Comparison of ENCODE assay signal across 8 cellular contexts in the genomic region with DNA sequence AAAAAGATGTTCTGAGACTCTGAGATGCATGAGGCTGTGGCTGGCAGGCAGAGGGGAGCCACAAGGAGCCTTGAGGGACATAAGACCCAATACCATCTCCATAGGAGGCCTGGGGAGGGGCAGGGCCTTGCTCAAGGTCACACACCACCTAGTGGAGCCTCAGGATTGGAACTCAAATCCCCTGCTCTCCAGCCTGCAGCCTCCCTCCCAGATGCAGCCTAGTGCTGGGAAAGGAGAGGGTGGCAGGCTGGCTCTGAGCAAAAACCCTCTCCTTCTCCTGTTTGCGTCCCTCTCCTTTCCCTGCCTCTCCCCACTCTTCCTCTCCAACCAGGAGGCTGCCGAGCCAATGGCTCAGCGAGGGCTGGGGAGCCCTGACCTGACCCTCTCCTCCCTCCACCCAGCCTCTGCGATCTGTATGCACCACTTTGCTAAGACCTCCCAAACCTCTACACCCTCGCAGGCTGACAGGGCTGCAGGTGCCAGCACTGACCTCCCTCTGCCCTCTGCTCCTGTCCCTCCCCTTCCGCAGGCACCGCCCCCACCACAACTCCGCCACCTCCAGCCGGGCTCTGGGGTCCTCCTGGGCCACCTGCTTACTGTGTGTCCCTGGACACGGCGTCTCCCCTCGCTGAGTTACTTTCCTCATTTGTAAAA. TPM values are rescaled to one million over a fixed set of nuclear protein-coding genes. Genes with fewer than 3 reads are reported as not detected.
DNase-seq lines count a peak whose midpoint lies in the region; ATAC-seq and TF ChIP-seq lines count a peak whose summit lies in the region.
"Had no signal": no experiment of that assay in that cellular context is flagged by ENCODE, and none has a peak within 500 bp of the region (broad histone marks: within the 10 kb centered on the region; RNA-seq: fewer than 3 reads in every experiment).

No MANE protein-coding gene starts in this region.

- H3K27ac Mint-ChIP-seq in HFFc6, result no peak overlapping the region

- H3K36me3 ChIP-seq in muscle layer of duodenum (ENCODE audit: control insufficient read depth in 1 of 2, insufficient read depth in 2 of 2, low read length in 2 of 2), result no peaks in the 10 kb centered on the region

- no peak for ATAC-seq in GM19035 (IDR thresholded peaks at IDR 0.05; ENCODE audit: unreplicated experiment)

- peaks cover 44% of the 10 kb centered on the region for H3K27me3 Mint-ChIP-seq in HFFc6 (ENCODE audit: insufficient read depth)

- H3K9me3 ChIP-seq in muscle layer of duodenum (ENCODE audit: control insufficient read depth in 1 of 2, low read length in 2 of 2), result no peaks in the 10 kb centered on the region

- no peaks in the 10 kb centered on the region for H3K36me3 Mint-ChIP-seq in HFFc6 (ENCODE audit: low read depth)

- H3K4me1 Mint-ChIP-seq in HFFc6 (ENCODE audit: low read depth), result no peaks in the 10 kb centered on the region

- peak overlapping the region; percentile 50 to 58 for H3K4me3 ChIP-seq in muscle layer of duodenum (ENCODE audit: low read depth in 1 of 2, low read length in 2 of 2)

- no peak for TF ChIP-seq CTCF in GM10266 (IDR thresholded peaks at IDR 0.05; ENCODE audit: control insufficient read depth, insufficient read depth, low read depth, missing control alignments)
- TF ChIP-seq CTCF in HFFc6 (IDR thresholded peaks at IDR 0.05), result no peak; the same call in 1 of the 2 replicates

- peaks cover 0 to 13% of the 10 kb centered on the region in 2 donors for H3K4me1 ChIP-seq in muscle layer of duodenum (ENCODE audit: control insufficient read depth in 1 of 2, insufficient read depth in 2 of 2, low read length in 2 of 2)

- H3K4me3 Mint-ChIP-seq in HFFc6, result no peak overlapping the region

- no peak overlapping the region for H3K27ac ChIP-seq in muscle layer of duodenum (ENCODE audit: low read length)

- H3K9me3 Mint-ChIP-seq in HFFc6, result no peaks in the 10 kb centered on the region

- peak; percentile 40 for DNase-seq in GM10266 (ENCODE audit: extremely low spot score)
- DNase-seq in NCI-H1105 treated with DMSO at 0.1 percent for 48 hours (lab: John Stamatoyannopoulos, UW), result peak; percentile 42
- DNase-seq in cerebellar cortex (ENCODE audit: low spot score), result peak; percentile 9
- DNase-seq in germinal center (ENCODE audit: low spot score), result no peak
- DNase-seq in HFFc6, result no peak

- H3K27me3 ChIP-seq in muscle layer of duodenum (ENCODE audit: low read depth, low read length), result peaks cover 8% of the 10 kb centered on the region

RNA-seq across cellular contexts. Expression of a gene that starts 14.7 kb away (rescaled TPM):
- total RNA-seq in HFFc6 (2021; fragmentation: NEBNext Ultra II Directional; extraction: Animal tissue kit (Norgen Biotek cat#: 25700)), result not detected
- total RNA-seq: RPMI7951 had no signal

Comparison
In these comparisons a context has a peak if more than half of its experiments do, and no peak if none do; other contexts are left out.
1. DNase-seq: peak in GM10266 (single experiment), NCI-H1105 treated with DMSO at 0.1 percent for 48 hours (single experiment) and cerebellar cortex (single experiment); none in germinal center (single experiment) and HFFc6 (single experiment).